9 cellular contexts compared by ENCODE assay signal in genomic region chr4:183335369-183335940, GRCh38.
A peak's percentile ranks its signal among the peaks of the same experiment; 100 is the strongest.
DNase-seq lines count a peak whose midpoint lies in the region; ATAC-seq and TF ChIP-seq lines count a peak whose summit lies in the region.
"Had no signal": no experiment of that assay in that cellular context is flagged by ENCODE, and none has a peak within 500 bp of the region (broad histone marks: within the 10 kb centered on the region; RNA-seq: fewer than 3 reads in every experiment).

No MANE protein-coding gene starts in this region.

- no peak overlapping the region for H3K4me3 ChIP-seq in AG04449 (ENCODE audit: low read depth, low read length)
- H3K4me3 ChIP-seq: left ventricle myocardium inferior had no signal

- POLR2A ChIA-PET in AG04449 (lab: Yijun Ruan, JAX) = no interaction called here

- no peak for ATAC-seq in HG02588 (IDR thresholded peaks at IDR 0.05; ENCODE audit: unreplicated experiment)

- no peak for TF ChIP-seq CTCF in AG04449 (IDR thresholded peaks at IDR 0.05; ENCODE audit: insufficient read depth, low read length, missing control alignments)

- CTCF ChIA-PET in AG04449 (lab: Yijun Ruan, JAX) = interaction anchor here (1.0 kb wide), 1 partner anchor 12 kb away, joined by 3 read pairs; no protein-coding TSS in a partner anchor

- DNase-seq in AG04449 (ENCODE audit: low read depth, low spot score) = peak; percentile 80
- peak; percentile 72 for DNase-seq in HS-27A (ENCODE audit: low read depth)
- peak; percentile 86 for DNase-seq in amniotic epithelial cell (ENCODE audit: low read depth)
- DNase-seq in kidney glomerular epithelial cell (lab: John Stamatoyannopoulos, UW) = peak; percentile 28
- no peak for DNase-seq in 8988T
- no peak for DNase-seq in GDM1 (lab: John Stamatoyannopoulos, UW)
- DNase-seq in DMS153 treated with DMSO at 0.1 percent for 48 hours (lab: John Stamatoyannopoulos, UW; ENCODE audit: unreplicated experiment) = no peak
- DNase-seq: left ventricle myocardium inferior had no signal

Comparison
In these comparisons a context has a peak if more than half of its experiments do, and no peak if none do; other contexts are left out.
1. DNase-seq: peak in AG04449 (single experiment), HS-27A (single experiment), amniotic epithelial cell (single experiment) and kidney glomerular epithelial cell (single experiment); none in 8988T (single experiment), GDM1 (single experiment) and DMS153 treated with DMSO at 0.1 percent for 48 hours (single experiment).